Comparison of ENCODE assay signal across 9 cellular contexts in genomic region chr3:143951351-143951971, GRCh38. TPM values are rescaled to one million over a fixed set of nuclear protein-coding genes. Genes with fewer than 3 reads are reported as not detected.
DNase-seq lines count a peak whose midpoint lies in the region; ATAC-seq and TF ChIP-seq lines count a peak whose summit lies in the region.
"Had no signal": no experiment of that assay in that cellular context is flagged by ENCODE, and none has a peak within 500 bp of the region (broad histone marks: within the 10 kb centered on the region; RNA-seq: fewer than 3 reads in every experiment).

No MANE protein-coding gene starts in this region.

- H3K27ac ChIP-seq in upper lobe of left lung: no peak overlapping the region
- H3K27ac ChIP-seq: ovary had no signal

- H3K4me1 Mint-ChIP-seq in activated T-helper 1 cell treated with anti-CD3 and anti-CD28 coated beads, Interleukin-12 subunit alpha, Interleukin-12 subunit beta, Interleukin-2, Interleukin-4 antibody, amounts not matched to agents 30 ng/mL and 10 ng/mL and 1 ng/mL, durations not matched to agents 14 hours and 24 hours and 36 hours (ENCODE audit: low read depth): no peaks in the 10 kb centered on the region

- no peak for TF ChIP-seq EP300 in upper lobe of left lung (IDR thresholded peaks at IDR 0.05)

- WGBS in upper lobe of left lung, 2 donors: 91 to 97% methylated on average over 1 of the region's 1 CpG

- H3K4me3 Mint-ChIP-seq in activated T-helper 1 cell treated with anti-CD3 and anti-CD28 coated beads, Interleukin-12 subunit alpha, Interleukin-12 subunit beta, Interleukin-2, Interleukin-4 antibody, amounts not matched to agents 30 ng/mL and 10 ng/mL and 1 ng/mL, durations not matched to agents 14 hours and 24 hours and 36 hours: no peak overlapping the region

- intact Hi-C loops in activated T-helper 1 cell treated with anti-CD3 and anti-CD28 coated beads, Interleukin-12 subunit alpha, Interleukin-12 subunit beta, Interleukin-2, Interleukin-4 antibody, amounts not matched to agents 30 ng/mL and 10 ng/mL and 1 ng/mL, durations not matched to agents 14 hours and 24 hours and 36 hours (cut with micrococcal nuclease): loop anchor here (1.0 kb wide), 3 partner anchors 20 to 176 kb away; partner anchors contain the start of gene DIPK2A

- peak; percentile 75 for TF ChIP-seq CTCF in GM06990 (IDR thresholded peaks at IDR 0.05; ENCODE audit: insufficient read depth, low read length, poor library complexity, severe bottlenecking)
- peak; percentile 38 to 65 (median 54) for TF ChIP-seq CTCF in upper lobe of left lung (IDR thresholded peaks at IDR 0.05)

- H3K27me3 Mint-ChIP-seq in activated T-helper 1 cell treated with anti-CD3 and anti-CD28 coated beads, Interleukin-12 subunit alpha, Interleukin-12 subunit beta, Interleukin-2, Interleukin-4 antibody, amounts not matched to agents 30 ng/mL and 10 ng/mL and 1 ng/mL, durations not matched to agents 14 hours and 24 hours and 36 hours (ENCODE audit: insufficient read depth): peaks cover 25% of the 10 kb centered on the region

- peaks cover 0 to 3% (median 0%) of the 10 kb centered on the region in 4 donors for H3K4me1 ChIP-seq in upper lobe of left lung

- no peaks in the 10 kb centered on the region for H3K9me3 ChIP-seq in upper lobe of left lung
- H3K9me3 ChIP-seq: ovary had no signal

- H3K36me3 ChIP-seq in GM06990 (ENCODE audit: control insufficient read depth, insufficient read depth, low read length) (no peaks in the 10 kb centered on the region), upper lobe of left lung (no peaks in the 10 kb centered on the region)
- H3K36me3 ChIP-seq: ovary had no signal

- H3K4me3 ChIP-seq in GM06990 (replicated peaks; ENCODE audit: low read depth, low read length) (no peak overlapping the region), upper lobe of left lung (no peak overlapping the region)
- H3K4me3 ChIP-seq: ovary had no signal

- no peak overlapping the region for H3K27ac Mint-ChIP-seq in activated T-helper 1 cell treated with anti-CD3 and anti-CD28 coated beads, Interleukin-12 subunit alpha, Interleukin-12 subunit beta, Interleukin-2, Interleukin-4 antibody, amounts not matched to agents 30 ng/mL and 10 ng/mL and 1 ng/mL, durations not matched to agents 14 hours and 24 hours and 36 hours

- no peaks in the 10 kb centered on the region for H3K36me3 Mint-ChIP-seq in activated T-helper 1 cell treated with anti-CD3 and anti-CD28 coated beads, Interleukin-12 subunit alpha, Interleukin-12 subunit beta, Interleukin-2, Interleukin-4 antibody, amounts not matched to agents 30 ng/mL and 10 ng/mL and 1 ng/mL, durations not matched to agents 14 hours and 24 hours and 36 hours (ENCODE audit: low read depth)

- no peak for TF ChIP-seq POLR2A in upper lobe of left lung (IDR thresholded peaks at IDR 0.05)

- no peaks in the 10 kb centered on the region for H3K27me3 ChIP-seq in GM06990 (replicated peaks; ENCODE audit: control insufficient read depth, insufficient read depth, low read length)
- no peaks in the 10 kb centered on the region for H3K27me3 ChIP-seq in upper lobe of left lung
- H3K27me3 ChIP-seq: ovary had no signal

- DNase-seq in AML-193 (lab: John Stamatoyannopoulos, UW) (peak; percentile 59 to 70), GM06990 (ENCODE audit: extremely low read depth, insufficient read length) (no peak), NCI-H446 (lab: John Stamatoyannopoulos, UW) (peak; percentile 31 to 75), astrocyte of the hippocampus (ENCODE audit: low read depth, low spot score) (peak; percentile 52), kidney tubule cell (ENCODE audit: low spot score) (peak; percentile 43), upper lobe of left lung (no peak)
- DNase-seq in activated T-helper 1 cell treated with anti-CD3 and anti-CD28 coated beads, Interleukin-12 subunit alpha, Interleukin-12 subunit beta, Interleukin-2, Interleukin-4 antibody, amounts not matched to agents 30 ng/mL and 10 ng/mL and 1 ng/mL, durations not matched to agents 14 hours and 24 hours and 36 hours (ENCODE audit: low spot score): no peak

- no peaks in the 10 kb centered on the region for H3K9me3 Mint-ChIP-seq in activated T-helper 1 cell treated with anti-CD3 and anti-CD28 coated beads, Interleukin-12 subunit alpha, Interleukin-12 subunit beta, Interleukin-2, Interleukin-4 antibody, amounts not matched to agents 30 ng/mL and 10 ng/mL and 1 ng/mL, durations not matched to agents 14 hours and 24 hours and 36 hours

- peak; percentile 60 for ATAC-seq in HG02571 (IDR thresholded peaks at IDR 0.05; ENCODE audit: unreplicated experiment)
- ATAC-seq in upper lobe of left lung (ENCODE audit: low FRiP score in 2 of 2): peak; percentile 46 to 62

RNA-seq across cellular contexts. Expression of gene DIPK2A, which starts 20.2 kb away (rescaled TPM):
- total RNA-seq in upper lobe of left lung: 10 to 100 TPM; 15.7 to 73.6 (median 28.0) TPM
- total RNA-seq in activated T-helper 1 cell treated with anti-CD3 and anti-CD28 coated beads, Interleukin-12 subunit alpha, Interleukin-12 subunit beta, Interleukin-2, Interleukin-4 antibody, amounts not matched to agents 30 ng/mL and 10 ng/mL and 1 ng/mL, durations not matched to agents 14 hours and 24 hours and 36 hours: 16.9 and 17.7 TPM in 2 replicates

Comparison
In these comparisons a context has a peak if more than half of its experiments do, and no peak if none do; other contexts are left out.
1. DNase-seq: peak in AML-193 (2 of 2), NCI-H446 (2 of 2), astrocyte of the hippocampus (single experiment) and kidney tubule cell (single experiment); none in GM06990 (single experiment), upper lobe of left lung (0 of 2) and activated T-helper 1 cell treated with anti-CD3 and anti-CD28 coated beads, Interleukin-12 subunit alpha, Interleukin-12 subunit beta, Interleukin-2, Interleukin-4 antibody, amounts not matched to agents 30 ng/mL and 10 ng/mL and 1 ng/mL, durations not matched to agents 14 hours and 24 hours and 36 hours (single experiment).